21 cellular contexts compared by ENCODE assay signal in genomic region chr7:132112632-132113031, GRCh38.
"Had no signal": no experiment of that assay in that cellular context is flagged by ENCODE, and none has a peak within 500 bp of the region (broad histone marks: within the 10 kb centered on the region; RNA-seq: fewer than 3 reads in every experiment).

No MANE protein-coding gene starts in this region.

- H3K27ac ChIP-seq: coronary artery, gastroesophageal sphincter, heart right ventricle, stomach, testis, upper lobe of left lung had no signal

- ATAC-seq: activated CD8-positive, alpha-beta memory T cell treated with anti-CD3 and anti-CD28 coated beads, Interleukin-2, amount 10 ng/mL, durations not matched to agents 7 days and 5 days; activated T-helper 17 cell treated with anti-CD3 and anti-CD28 coated beads, Interleukin-2, amount 50 U/mL, for 72 hours; gastroesophageal sphincter; heart right ventricle; natural killer cell had no signal

- H3K4me3 ChIP-seq: coronary artery, gastroesophageal sphincter, heart right ventricle, stomach, testis, upper lobe of left lung had no signal

- H3K36me3 ChIP-seq: gastroesophageal sphincter, heart right ventricle, stomach, upper lobe of left lung had no signal

- H3K36me3 Mint-ChIP-seq: activated CD8-positive, alpha-beta memory T cell treated with anti-CD3 and anti-CD28 coated beads, Interleukin-2, amount 10 ng/mL, durations not matched to agents 7 days and 5 days; activated naive CD8-positive, alpha-beta T cell treated with anti-CD3 and anti-CD28 coated beads, Interleukin-2, amount 10 ng/mL, durations not matched to agents 7 days and 5 days; natural killer cell had no signal

- H3K4me3 Mint-ChIP-seq: activated CD4-positive, alpha-beta memory T cell treated with anti-CD3 and anti-CD28 coated beads, Interleukin-2, amount 10 ng/mL, durations not matched to agents 7 days and 5 days; activated CD8-positive, alpha-beta memory T cell treated with anti-CD3 and anti-CD28 coated beads, Interleukin-2, amount 10 ng/mL, durations not matched to agents 7 days and 5 days; activated naive CD8-positive, alpha-beta T cell treated with anti-CD3 and anti-CD28 coated beads, Interleukin-2, amount 10 ng/mL, durations not matched to agents 7 days and 5 days; activated T-helper 17 cell treated with anti-CD3 and anti-CD28 coated beads, Interleukin-2, amount 50 U/mL, for 72 hours; central memory CD8-positive, alpha-beta T cell; natural killer cell had no signal

- H3K4me1 Mint-ChIP-seq: activated CD4-positive, alpha-beta memory T cell treated with anti-CD3 and anti-CD28 coated beads, Interleukin-2, amount 10 ng/mL, durations not matched to agents 7 days and 5 days; activated CD8-positive, alpha-beta memory T cell treated with anti-CD3 and anti-CD28 coated beads, Interleukin-2, amount 10 ng/mL, durations not matched to agents 7 days and 5 days; activated naive CD8-positive, alpha-beta T cell treated with anti-CD3 and anti-CD28 coated beads, Interleukin-2, amount 10 ng/mL, durations not matched to agents 7 days and 5 days; activated T-helper 17 cell treated with anti-CD3 and anti-CD28 coated beads, Interleukin-2, amount 50 U/mL, for 72 hours; central memory CD8-positive, alpha-beta T cell; natural killer cell had no signal

- H3K9me3 Mint-ChIP-seq: activated CD4-positive, alpha-beta memory T cell treated with anti-CD3 and anti-CD28 coated beads, Interleukin-2, amount 10 ng/mL, durations not matched to agents 7 days and 5 days; activated naive CD8-positive, alpha-beta T cell treated with anti-CD3 and anti-CD28 coated beads, Interleukin-2, amount 10 ng/mL, durations not matched to agents 7 days and 5 days; central memory CD8-positive, alpha-beta T cell; natural killer cell had no signal

- H3K27ac Mint-ChIP-seq: activated CD4-positive, alpha-beta memory T cell treated with anti-CD3 and anti-CD28 coated beads, Interleukin-2, amount 10 ng/mL, durations not matched to agents 7 days and 5 days; activated CD8-positive, alpha-beta memory T cell treated with anti-CD3 and anti-CD28 coated beads, Interleukin-2, amount 10 ng/mL, durations not matched to agents 7 days and 5 days; activated naive CD8-positive, alpha-beta T cell treated with anti-CD3 and anti-CD28 coated beads, Interleukin-2, amount 10 ng/mL, durations not matched to agents 7 days and 5 days; activated T-helper 17 cell treated with anti-CD3 and anti-CD28 coated beads, Interleukin-2, amount 50 U/mL, for 72 hours; natural killer cell had no signal

- H3K27me3 ChIP-seq: gastroesophageal sphincter, stomach, testis, upper lobe of left lung had no signal

- H3K9me3 ChIP-seq: gastroesophageal sphincter, heart right ventricle, stomach, testis, upper lobe of left lung had no signal

- H3K4me1 ChIP-seq: gastroesophageal sphincter, heart right ventricle, stomach, testis, upper lobe of left lung had no signal

- DNase-seq: activated CD4-positive, alpha-beta memory T cell treated with anti-CD3 and anti-CD28 coated beads, Interleukin-2, amount 10 ng/mL, durations not matched to agents 7 days and 5 days; activated CD4-positive, alpha-beta T cell treated with anti-CD3 and anti-CD28 coated beads for 48 hours; activated CD4-positive, CD25-positive, alpha-beta regulatory T cell; activated CD8-positive, alpha-beta memory T cell treated with anti-CD3 and anti-CD28 coated beads, Interleukin-2, amount 10 ng/mL, durations not matched to agents 7 days and 5 days; activated naive CD4-positive, alpha-beta T cell; activated naive CD8-positive, alpha-beta T cell treated with anti-CD3 and anti-CD28 coated beads, Interleukin-2, amount 10 ng/mL, durations not matched to agents 7 days and 5 days; activated T-cell treated with anti-CD3 and anti-CD28 coated beads, Interleukin-2, amount 50 U/mL, for 1 hour; erythroblast; heart right ventricle; mesendoderm; natural killer cell; occipital lobe; stimulated activated CD4-positive, alpha-beta T cell treated with anti-CD3 and anti-CD28 coated beads, Interleukin-2, amount 100 ng/mL, for 24 hours; stomach; T1000; testis; upper lobe of left lung had no signal
